In genomic region chr5:38417658-38418017, GRCh38 we compare ENCODE assay signal across 15 cellular contexts.
"Had no signal": no experiment of that assay in that cellular context is flagged by ENCODE, and none has a peak within 500 bp of the region (broad histone marks: within the 10 kb centered on the region; RNA-seq: fewer than 3 reads in every experiment).

No MANE protein-coding gene starts in this region.

- DNase-seq: activated CD4-positive, alpha-beta T cell treated with anti-CD3 and anti-CD28 coated beads, Interleukin-2, amount 50 U/mL, for 1 hour; activated CD4-positive, CD25-positive, alpha-beta regulatory T cell; activated naive CD4-positive, alpha-beta T cell treated with anti-CD3 and anti-CD28 coated beads, Interleukin-2, amount 50 U/mL, for 16 hours; brain microvascular endothelial cell; dorsolateral prefrontal cortex; islet precursor cell; posterior cingulate gyrus; spleen; stimulated activated CD4-positive, alpha-beta T cell treated with anti-CD3 and anti-CD28 coated beads, Interleukin-1b, Interleukin-23, amount 100 ng/mL, for 48 hours; stimulated activated naive B cell treated with anti-CD40 and anti-IgM and Interleukin-4, amounts not matched to agents 10 μg/mL and 1 μg/mL and 100 μg/mL, for 72 hours; trophoblast cell had no signal

- H3K27me3 ChIP-seq: brain microvascular endothelial cell, esophagus muscularis mucosa had no signal

- H3K27ac ChIP-seq: brain microvascular endothelial cell, dorsolateral prefrontal cortex, esophagus muscularis mucosa, SK-N-MC had no signal

- ATAC-seq: stimulated activated naive B cell treated with anti-CD40 and anti-IgM and Interleukin-4, amounts not matched to agents 10 μg/mL and 1 μg/mL and 100 μg/mL, for 72 hours had no signal

- H3K36me3 Mint-ChIP-seq: stimulated activated naive B cell treated with anti-CD40 and anti-IgM and Interleukin-4, amounts not matched to agents 10 μg/mL and 1 μg/mL and 100 μg/mL, for 72 hours had no signal

- H3K27ac Mint-ChIP-seq: activated T-helper 2 cell treated with anti-CD3 and anti-CD28 coated beads, Interferon-gamma antibody, Interleukin-2, Interleukin-4, amounts not matched to agents 10 μg/mL and 5 μg/mL and 100 μg/mL, durations not matched to agents 14 hours and 24 hours and 36 hours; stimulated activated naive B cell treated with anti-CD40 and anti-IgM and Interleukin-4, amounts not matched to agents 10 μg/mL and 1 μg/mL and 100 μg/mL, for 72 hours; T-helper 1 cell treated with Interleukin-12 subunit alpha and Interleukin-12 subunit beta and Interleukin-4 antibody, amounts not matched to agents 30 μg/mL and 1 μg/mL, for 36 hours had no signal

- H3K4me3 Mint-ChIP-seq: stimulated activated naive B cell treated with anti-CD40 and anti-IgM and Interleukin-4, amounts not matched to agents 10 μg/mL and 1 μg/mL and 100 μg/mL, for 72 hours; T-helper 1 cell treated with Interleukin-12 subunit alpha and Interleukin-12 subunit beta and Interleukin-4 antibody, amounts not matched to agents 30 μg/mL and 1 μg/mL, for 36 hours had no signal

- H3K4me3 ChIP-seq: dorsolateral prefrontal cortex, esophagus muscularis mucosa, SK-N-MC, spleen had no signal

- H3K36me3 ChIP-seq: brain microvascular endothelial cell, esophagus muscularis mucosa, spleen had no signal

- H3K9me3 Mint-ChIP-seq: activated T-helper 2 cell treated with anti-CD3 and anti-CD28 coated beads, Interferon-gamma antibody, Interleukin-2, Interleukin-4, amounts not matched to agents 10 μg/mL and 5 μg/mL and 100 μg/mL, durations not matched to agents 14 hours and 24 hours and 36 hours; stimulated activated naive B cell treated with anti-CD40 and anti-IgM and Interleukin-4, amounts not matched to agents 10 μg/mL and 1 μg/mL and 100 μg/mL, for 72 hours; T-helper 1 cell treated with Interleukin-12 subunit alpha and Interleukin-12 subunit beta and Interleukin-4 antibody, amounts not matched to agents 30 μg/mL and 1 μg/mL, for 36 hours had no signal

- H3K9me3 ChIP-seq: esophagus muscularis mucosa, spleen had no signal
